ENCODE assay signal across 2 cellular contexts in the genomic region with DNA sequence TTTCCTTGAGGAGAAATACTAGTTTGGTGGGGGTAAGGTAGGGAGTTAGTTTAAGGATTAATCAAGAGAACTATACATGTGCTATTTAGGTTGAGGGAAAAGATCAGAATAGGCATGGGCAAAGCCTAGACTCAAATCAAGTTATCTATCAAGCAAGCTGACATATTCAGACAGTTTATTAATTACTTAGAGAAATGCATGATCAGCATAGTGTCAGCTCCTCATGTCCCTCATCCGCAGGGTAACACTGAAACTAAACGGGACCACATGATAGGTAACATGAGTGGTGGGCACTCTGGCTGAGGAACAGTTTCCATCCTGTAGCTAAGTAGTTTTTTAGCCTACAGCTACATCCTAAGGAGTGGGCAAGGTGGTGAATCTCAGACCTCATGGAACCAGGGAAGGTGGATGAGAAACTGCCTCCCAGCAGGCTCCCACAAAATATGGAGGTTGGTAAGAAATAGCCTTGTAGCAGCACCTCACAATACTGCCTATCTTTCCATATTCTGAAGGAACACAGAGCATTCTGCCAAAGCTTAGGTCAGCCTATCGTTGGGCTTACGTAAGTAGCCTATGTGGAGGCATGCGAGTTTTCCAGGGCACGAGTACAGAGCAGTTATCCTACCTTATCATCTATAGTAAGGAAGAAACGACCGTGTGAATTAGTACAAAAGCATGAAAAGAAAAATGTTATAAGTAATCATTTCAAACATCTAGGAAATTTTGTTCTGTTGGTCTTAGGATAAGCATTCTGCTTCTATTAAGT.
TF ChIP-seq lines count a peak whose summit lies in the region.

No MANE protein-coding gene starts in this region.

TF ChIP-seq in HepG2, 621 proteins besides CTCF, POLR2A, EP300 and RAD21:
- TF ChIP-seq ARNTL (CRISPR knock-in tag; IDR thresholded peaks at IDR 0.05) (no peak), MAFF (IDR thresholded peaks at IDR 0.05; ENCODE audit: low read depth, low read length) (peak; percentile 58), TAF1 (CRISPR knock-in tag; IDR thresholded peaks at IDR 0.05) (no peak), MAFK (conservative IDR thresholded peaks at IDR 0.05 in 1 of 2, IDR thresholded peaks at IDR 0.05 in 1 of 2; ENCODE audit: low read length in 2 of 2) (peak; percentile 56 to 69), GATAD2A (CRISPR knock-in tag; IDR thresholded peaks at IDR 0.05) (no peak)
- TF ChIP-seq, protein P1, sequence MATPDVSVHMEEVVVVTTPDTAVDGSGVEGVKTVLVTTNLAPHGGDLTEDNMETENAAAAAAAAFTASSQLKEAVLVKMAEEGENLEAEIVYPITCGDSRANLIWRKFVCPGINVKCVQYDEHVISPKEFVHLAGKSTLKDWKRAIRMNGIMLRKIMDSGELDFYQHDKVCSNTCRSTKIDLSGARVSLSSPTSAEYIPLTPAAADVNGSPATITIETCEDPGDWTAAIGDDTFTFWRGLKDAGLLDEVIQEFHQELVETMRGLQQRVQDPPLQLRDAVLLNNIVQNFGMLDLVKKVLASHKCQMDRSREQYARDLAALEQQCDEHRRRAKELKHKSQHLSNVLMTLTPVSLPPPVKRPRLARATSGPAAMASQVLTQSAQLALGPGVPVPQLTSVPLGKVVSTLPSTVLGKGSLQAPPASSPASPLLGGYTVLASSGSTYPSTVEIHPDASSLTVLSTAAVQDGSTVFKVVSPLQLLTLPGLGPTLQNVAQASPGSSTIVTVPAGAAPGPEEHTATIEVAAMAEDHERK (CRISPR knock-in tag; IDR thresholded peaks at IDR 0.05; ENCODE audit: low read depth): no peak
- TF ChIP-seq, protein P2, sequence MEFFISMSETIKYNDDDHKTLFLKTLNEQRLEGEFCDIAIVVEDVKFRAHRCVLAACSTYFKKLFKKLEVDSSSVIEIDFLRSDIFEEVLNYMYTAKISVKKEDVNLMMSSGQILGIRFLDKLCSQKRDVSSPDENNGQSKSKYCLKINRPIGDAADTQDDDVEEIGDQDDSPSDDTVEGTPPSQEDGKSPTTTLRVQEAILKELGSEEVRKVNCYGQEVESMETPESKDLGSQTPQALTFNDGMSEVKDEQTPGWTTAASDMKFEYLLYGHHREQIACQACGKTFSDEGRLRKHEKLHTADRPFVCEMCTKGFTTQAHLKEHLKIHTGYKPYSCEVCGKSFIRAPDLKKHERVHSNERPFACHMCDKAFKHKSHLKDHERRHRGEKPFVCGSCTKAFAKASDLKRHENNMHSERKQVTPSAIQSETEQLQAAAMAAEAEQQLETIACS (CRISPR knock-in tag; IDR thresholded peaks at IDR 0.05): no peak
- TF ChIP-seq, protein P3, sequence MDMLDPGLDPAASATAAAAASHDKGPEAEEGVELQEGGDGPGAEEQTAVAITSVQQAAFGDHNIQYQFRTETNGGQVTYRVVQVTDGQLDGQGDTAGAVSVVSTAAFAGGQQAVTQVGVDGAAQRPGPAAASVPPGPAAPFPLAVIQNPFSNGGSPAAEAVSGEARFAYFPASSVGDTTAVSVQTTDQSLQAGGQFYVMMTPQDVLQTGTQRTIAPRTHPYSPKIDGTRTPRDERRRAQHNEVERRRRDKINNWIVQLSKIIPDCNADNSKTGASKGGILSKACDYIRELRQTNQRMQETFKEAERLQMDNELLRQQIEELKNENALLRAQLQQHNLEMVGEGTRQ (IDR thresholded peaks at IDR 0.05; ENCODE audit: low read depth, low read length): no peak
- TF ChIP-seq, protein P3 (CRISPR knock-in tag; IDR thresholded peaks at IDR 0.05; ENCODE audit: borderline replicate concordance): no peak
TF ChIP-seq in HepG2: peak in this region for 2.

TF ChIP-seq in SK-N-SH treated with all-trans-retinoic acid at 6 μM for 48 hours, 23 proteins besides CTCF, POLR2A, EP300 and RAD21:
- TF ChIP-seq ZNF70 (CRISPR knock-in tag; IDR thresholded peaks at IDR 0.05): no peak
- TF ChIP-seq GLIS3 (CRISPR knock-in tag; IDR thresholded peaks at IDR 0.05): no peak
- TF ChIP-seq, protein P4, sequence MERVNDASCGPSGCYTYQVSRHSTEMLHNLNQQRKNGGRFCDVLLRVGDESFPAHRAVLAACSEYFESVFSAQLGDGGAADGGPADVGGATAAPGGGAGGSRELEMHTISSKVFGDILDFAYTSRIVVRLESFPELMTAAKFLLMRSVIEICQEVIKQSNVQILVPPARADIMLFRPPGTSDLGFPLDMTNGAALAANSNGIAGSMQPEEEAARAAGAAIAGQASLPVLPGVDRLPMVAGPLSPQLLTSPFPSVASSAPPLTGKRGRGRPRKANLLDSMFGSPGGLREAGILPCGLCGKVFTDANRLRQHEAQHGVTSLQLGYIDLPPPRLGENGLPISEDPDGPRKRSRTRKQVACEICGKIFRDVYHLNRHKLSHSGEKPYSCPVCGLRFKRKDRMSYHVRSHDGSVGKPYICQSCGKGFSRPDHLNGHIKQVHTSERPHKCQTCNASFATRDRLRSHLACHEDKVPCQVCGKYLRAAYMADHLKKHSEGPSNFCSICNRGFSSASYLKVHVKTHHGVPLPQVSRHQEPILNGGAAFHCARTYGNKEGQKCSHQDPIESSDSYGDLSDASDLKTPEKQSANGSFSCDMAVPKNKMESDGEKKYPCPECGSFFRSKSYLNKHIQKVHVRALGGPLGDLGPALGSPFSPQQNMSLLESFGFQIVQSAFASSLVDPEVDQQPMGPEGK (CRISPR knock-in tag; IDR thresholded peaks at IDR 0.05; ENCODE audit: borderline replicate concordance): no peak
- TF ChIP-seq, protein P5, sequence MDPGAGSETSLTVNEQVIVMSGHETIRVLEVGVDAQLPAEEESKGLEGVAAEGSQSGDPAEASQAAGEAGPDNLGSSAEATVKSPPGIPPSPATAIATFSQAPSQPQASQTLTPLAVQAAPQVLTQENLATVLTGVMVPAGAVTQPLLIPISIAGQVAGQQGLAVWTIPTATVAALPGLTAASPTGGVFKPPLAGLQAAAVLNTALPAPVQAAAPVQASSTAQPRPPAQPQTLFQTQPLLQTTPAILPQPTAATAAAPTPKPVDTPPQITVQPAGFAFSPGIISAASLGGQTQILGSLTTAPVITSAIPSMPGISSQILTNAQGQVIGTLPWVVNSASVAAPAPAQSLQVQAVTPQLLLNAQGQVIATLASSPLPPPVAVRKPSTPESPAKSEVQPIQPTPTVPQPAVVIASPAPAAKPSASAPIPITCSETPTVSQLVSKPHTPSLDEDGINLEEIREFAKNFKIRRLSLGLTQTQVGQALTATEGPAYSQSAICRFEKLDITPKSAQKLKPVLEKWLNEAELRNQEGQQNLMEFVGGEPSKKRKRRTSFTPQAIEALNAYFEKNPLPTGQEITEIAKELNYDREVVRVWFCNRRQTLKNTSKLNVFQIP (CRISPR knock-in tag; IDR thresholded peaks at IDR 0.05; ENCODE audit: borderline replicate concordance, low read depth): no peak
- no peak for TF ChIP-seq OSR1 (CRISPR knock-in tag; IDR thresholded peaks at IDR 0.05)
- TF ChIP-seq TCF4 (CRISPR knock-in tag; IDR thresholded peaks at IDR 0.05; ENCODE audit: borderline replicate concordance): no peak
- TF ChIP-seq, protein P6, sequence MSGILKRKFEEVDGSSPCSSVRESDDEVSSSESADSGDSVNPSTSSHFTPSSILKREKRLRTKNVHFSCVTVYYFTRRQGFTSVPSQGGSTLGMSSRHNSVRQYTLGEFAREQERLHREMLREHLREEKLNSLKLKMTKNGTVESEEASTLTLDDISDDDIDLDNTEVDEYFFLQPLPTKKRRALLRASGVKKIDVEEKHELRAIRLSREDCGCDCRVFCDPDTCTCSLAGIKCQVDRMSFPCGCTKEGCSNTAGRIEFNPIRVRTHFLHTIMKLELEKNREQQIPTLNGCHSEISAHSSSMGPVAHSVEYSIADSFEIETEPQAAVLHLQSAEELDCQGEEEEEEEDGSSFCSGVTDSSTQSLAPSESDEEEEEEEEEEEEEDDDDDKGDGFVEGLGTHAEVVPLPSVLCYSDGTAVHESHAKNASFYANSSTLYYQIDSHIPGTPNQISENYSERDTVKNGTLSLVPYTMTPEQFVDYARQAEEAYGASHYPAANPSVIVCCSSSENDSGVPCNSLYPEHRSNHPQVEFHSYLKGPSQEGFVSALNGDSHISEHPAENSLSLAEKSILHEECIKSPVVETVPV (CRISPR knock-in tag; IDR thresholded peaks at IDR 0.05): no peak
- no peak for TF ChIP-seq ZNF565 (CRISPR knock-in tag; conservative IDR thresholded peaks at IDR 0.05; ENCODE audit: low read depth)
- TF ChIP-seq TOX (CRISPR knock-in tag; IDR thresholded peaks at IDR 0.05; ENCODE audit: borderline replicate concordance): no peak
- TF ChIP-seq ZFP30 (CRISPR knock-in tag; IDR thresholded peaks at IDR 0.05): no peak
TF ChIP-seq in SK-N-SH treated with all-trans-retinoic acid at 6 μM for 48 hours: peak in this region for 0.
